In the genomic region with DNA sequence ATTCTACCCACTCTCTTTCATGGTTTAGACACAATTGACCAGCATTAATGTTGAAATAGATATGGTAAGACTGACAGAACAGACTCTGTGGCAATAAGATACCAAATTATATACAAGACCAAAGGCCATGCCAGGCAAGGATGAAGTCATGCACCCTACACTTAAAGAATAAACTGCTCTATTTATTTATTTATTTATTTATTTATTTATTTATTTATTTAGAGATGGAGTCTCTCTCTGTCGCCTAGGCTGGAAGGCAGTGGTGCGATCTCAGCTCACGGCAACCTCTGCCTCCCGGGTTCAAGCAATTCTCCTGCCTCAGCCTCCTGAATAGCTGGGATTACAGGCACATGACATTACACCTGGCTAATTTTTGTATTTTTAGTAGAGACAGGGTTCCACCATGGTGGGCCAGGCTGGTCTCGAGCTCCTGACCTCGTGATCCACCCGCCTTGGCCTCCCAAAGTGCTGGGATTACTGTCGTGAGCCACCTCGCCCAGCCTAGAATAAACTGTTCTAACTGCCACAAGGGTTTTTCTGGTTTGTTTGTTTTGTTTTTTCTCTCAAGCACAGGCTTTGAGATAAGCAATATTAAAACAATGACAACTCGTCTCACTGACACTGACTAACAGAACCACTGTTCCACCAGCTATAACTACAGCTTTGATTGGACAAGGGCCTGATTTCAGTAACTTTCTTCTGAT, we compare ENCODE assay signal across 8 cellular contexts. TPM values are rescaled to one million over a fixed set of nuclear protein-coding genes. Genes with fewer than 3 reads are reported as not detected.
"Had no signal": no experiment of that assay in that cellular context is flagged by ENCODE, and none has a peak within 500 bp of the region (broad histone marks: within the 10 kb centered on the region; RNA-seq: fewer than 3 reads in every experiment).

No MANE protein-coding gene starts in this region.

RNA-seq across cellular contexts. Expression of a gene that starts 40.3 kb away (rescaled TPM):
- total RNA-seq: MCF 10A, NCI-H460, OCI-LY7, PC-9, Right ventricle myocardium inferior, RPMI7951, SJCRH30, T-cell had no signal

RNA-seq across cellular contexts. Expression of a gene that starts 50.0 kb away (rescaled TPM):
- total RNA-seq: MCF 10A, OCI-LY7, PC-9, Right ventricle myocardium inferior, RPMI7951, SJCRH30, T-cell had no signal
